ENCODE assay signal across 29 cellular contexts in the genomic region with DNA sequence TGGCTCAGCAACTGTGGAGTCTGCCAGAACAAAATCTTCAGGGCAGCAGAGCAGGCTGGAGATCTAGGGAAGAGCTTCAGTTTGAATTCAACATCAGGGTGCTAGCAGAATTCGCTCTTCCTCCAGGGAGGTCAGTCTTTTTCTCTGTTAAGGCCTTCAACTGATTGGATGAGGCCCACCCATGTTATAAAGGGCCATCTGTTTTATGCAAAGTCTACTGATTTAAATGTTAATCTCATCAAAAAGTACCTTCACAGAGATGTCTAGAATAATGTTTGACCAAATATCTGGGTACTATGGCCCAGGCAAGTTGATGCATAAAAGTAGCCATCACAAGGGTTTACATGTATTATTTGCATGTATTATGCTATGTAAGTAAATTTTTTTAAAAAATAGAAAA.
"Had no signal": no experiment of that assay in that cellular context is flagged by ENCODE, and none has a peak within 500 bp of the region (broad histone marks: within the 10 kb centered on the region; RNA-seq: fewer than 3 reads in every experiment).

No MANE protein-coding gene starts in this region.

- H3K27me3 ChIP-seq: colonic mucosa, dorsolateral prefrontal cortex, esophagus muscularis mucosa, esophagus squamous epithelium, foreskin keratinocyte, gastrocnemius medialis, gastroesophageal sphincter, heart left ventricle, heart right ventricle had no signal

- H3K9me3 Mint-ChIP-seq: dendritic cell treated with granulocyte-macrophage colony-stimulating factor and Interleukin-4, amounts not matched to agents 40 ng/mL and 50 ng/mL, for 4 days; effector memory CD8-positive, alpha-beta T cell; endodermal cell had no signal

- H3K4me3 ChIP-seq: colonic mucosa, coronary artery, dorsolateral prefrontal cortex, esophagus muscularis mucosa, esophagus squamous epithelium, gastrocnemius medialis, gastroesophageal sphincter, heart left ventricle, heart right ventricle had no signal

- H3K27ac Mint-ChIP-seq: dendritic cell treated with granulocyte-macrophage colony-stimulating factor and Interleukin-4, amounts not matched to agents 40 ng/mL and 50 ng/mL, for 4 days; effector memory CD8-positive, alpha-beta T cell; endodermal cell had no signal

- H3K36me3 ChIP-seq: colonic mucosa, esophagus muscularis mucosa, esophagus squamous epithelium, gastrocnemius medialis, gastroesophageal sphincter, heart left ventricle, heart right ventricle had no signal

- H3K4me3 Mint-ChIP-seq: dendritic cell treated with granulocyte-macrophage colony-stimulating factor and Interleukin-4, amounts not matched to agents 40 ng/mL and 50 ng/mL, for 4 days; effector memory CD8-positive, alpha-beta T cell; endodermal cell had no signal

- FAIRE-seq: colon, endometrium, endothelial cell of umbilical vein, frontal cortex had no signal

- H3K27me3 Mint-ChIP-seq: effector memory CD8-positive, alpha-beta T cell had no signal

- H3K9me3 ChIP-seq: colonic mucosa, esophagus muscularis mucosa, esophagus squamous epithelium, gastrocnemius medialis, gastroesophageal sphincter, heart left ventricle, heart right ventricle had no signal

- H3K4me1 ChIP-seq: colonic mucosa, esophagus muscularis mucosa, esophagus squamous epithelium, foreskin keratinocyte, gastrocnemius medialis, gastroesophageal sphincter had no signal

- ATAC-seq: effector memory CD8-positive, alpha-beta T cell; esophagus mucosa; foreskin keratinocyte; gastrocnemius medialis; gastroesophageal sphincter; heart left ventricle; heart right ventricle had no signal

- H3K4me1 Mint-ChIP-seq: endodermal cell had no signal

- DNase-seq: colonic mucosa; cortex of kidney; dermis blood vessel endothelial cell; dorsolateral prefrontal cortex; effector CD4-positive, alpha-beta T cell; effector CD8-positive, alpha-beta T cell; effector memory CD4-positive, alpha-beta T cell; effector memory CD8-positive, alpha-beta T cell; endodermal cell; erythroblast; esophagus squamous epithelium; foreskin fibroblast; foreskin keratinocyte; foreskin melanocyte; gastrocnemius medialis; glutamatergic neuron; head of caudate nucleus; heart left ventricle; heart right ventricle had no signal

- H3K27ac ChIP-seq: colonic mucosa, coronary artery, dorsolateral prefrontal cortex, epithelial cell of prostate, esophagus muscularis mucosa, esophagus squamous epithelium, foreskin keratinocyte, gastrocnemius medialis, gastroesophageal sphincter, heart left ventricle, heart right ventricle had no signal
